10 cellular contexts compared by ENCODE assay signal in genomic region chrX:136030357-136031225, GRCh38. TPM values are rescaled to one million over a fixed set of nuclear protein-coding genes. Genes with fewer than 3 reads are reported as not detected.
DNase-seq lines count a peak whose midpoint lies in the region; ATAC-seq and TF ChIP-seq lines count a peak whose summit lies in the region.
"Had no signal": no experiment of that assay in that cellular context is flagged by ENCODE, and none has a peak within 500 bp of the region (broad histone marks: within the 10 kb centered on the region; RNA-seq: fewer than 3 reads in every experiment).

No MANE protein-coding gene starts in this region.

- DNase-seq in Caki2 (ENCODE audit: low read depth) (peak; percentile 61), astrocyte of the spinal cord (ENCODE audit: low read depth, low spot score) (peak; percentile 85), cardiac septum (ENCODE audit: low spot score) (peak; percentile 83), gastrocnemius medialis (peak; percentile 40 to 61), type B pancreatic cell (ENCODE audit: extremely low spot score, unreplicated experiment) (no peak), NCI-H128 (lab: John Stamatoyannopoulos, UW; ENCODE audit: unreplicated experiment) (no peak), H9 (no peak)

- H3K56ac ChIP-seq in H9 (ENCODE audit: insufficient read length, low read depth, low read length) = no peak overlapping the region

- H3K9me3 Mint-ChIP-seq in type B pancreatic cell (no peaks in the 10 kb centered on the region), H9 (peaks cover 49 to 57% of the 10 kb centered on the region in 2 experiments)

- H3K36me3 ChIP-seq in gastrocnemius medialis = no peaks in the 10 kb centered on the region
- H3K36me3 ChIP-seq: ovary had no signal

- no peak overlapping the region for H3T11ph ChIP-seq in H9 (ENCODE audit: low read length)

- H2BK20ac ChIP-seq in H9 (ENCODE audit: low read depth, low read length, poor library complexity, severe bottlenecking) = no peak overlapping the region

- no peak overlapping the region for H3K27ac Mint-ChIP-seq in type B pancreatic cell
- H3K27ac Mint-ChIP-seq in H9 = peak overlapping the region in 1 of 3 experiments; percentile 49; a peak in 1 of 7 replicates

- H3K18ac ChIP-seq in H9 (ENCODE audit: insufficient read length, low read depth, low read length) = no peak overlapping the region

- H2BK12ac ChIP-seq in H9 (ENCODE audit: insufficient read length, low read depth, low read length) = no peak overlapping the region

- no peak overlapping the region for H4K5ac ChIP-seq in H9 (ENCODE audit: insufficient read length, low read depth, low read length)

- no peak for TF ChIP-seq CTCF in astrocyte of the spinal cord (IDR thresholded peaks at IDR 0.05; ENCODE audit: low read depth, low read length)
- TF ChIP-seq CTCF in gastrocnemius medialis (IDR thresholded peaks at IDR 0.05 in 4 of 5, conservative IDR thresholded peaks at IDR 0.05 in 1 of 5) = no peak
- no peak for TF ChIP-seq CTCF in type B pancreatic cell (conservative IDR thresholded peaks at IDR 0.05)
- no peak for TF ChIP-seq CTCF in H9 (conservative IDR thresholded peaks at IDR 0.05)

- no peak overlapping the region for H4K8ac ChIP-seq in H9 (replicated peaks; ENCODE audit: insufficient read length, low read depth, low read length)

- no peak overlapping the region for H3K23ac ChIP-seq in H9 (ENCODE audit: insufficient read length, low read depth, low read length)

- in situ Hi-C loops in Caki2 (cut with HindIII; ENCODE audit: low pct_unique_long_range_greater_than_20kb, low sequenced_read_pairs) = no loop called here
- in situ Hi-C loops in astrocyte of the spinal cord (cut with HindIII; ENCODE audit: low sequenced_read_pairs) = no loop called here
- in situ Hi-C loops in gastrocnemius medialis (cut with MboI; ENCODE audit: low sequenced_read_pairs in 4 of 4) = loop anchor here (5.0 to 25.0 kb wide), 5 partner anchors 132 to 234 kb away; partner anchors contain the start of gene MAP7D3 (in 1 of the 4)

- peaks cover 4% of the 10 kb centered on the region for H3K36me3 Mint-ChIP-seq in type B pancreatic cell
- H3K36me3 Mint-ChIP-seq in H9 (ENCODE audit: insufficient read depth in 1 of 3, low read depth in 3 of 3) = peaks cover 0 to 19% (median 12%) of the 10 kb centered on the region in 3 experiments

- H3K4me3 ChIP-seq in astrocyte of the spinal cord (ENCODE audit: low read depth, low read length) (no peak overlapping the region), gastrocnemius medialis (no peak overlapping the region)
- H3K4me3 ChIP-seq: ovary had no signal

- H3K23me2 ChIP-seq in H9 (ENCODE audit: insufficient read length, low read depth, low read length, poor library complexity, severe bottlenecking) = no peaks in the 10 kb centered on the region

- no peaks in the 10 kb centered on the region for H3K9me3 ChIP-seq in gastrocnemius medialis
- peaks cover 19% of the 10 kb centered on the region for H3K9me3 ChIP-seq in H9 (ENCODE audit: control insufficient read depth, low read depth, low read length)
- H3K9me3 ChIP-seq: ovary had no signal

- peak overlapping the region; percentile 70 to 81 (median 78) for H3K27ac ChIP-seq in gastrocnemius medialis
- H3K27ac ChIP-seq in H9 (ENCODE audit: insufficient read length, low read depth, low read length) = no peak overlapping the region
- H3K27ac ChIP-seq: KMS-11, ovary had no signal

- no peaks in the 10 kb centered on the region for H3K27me3 Mint-ChIP-seq in type B pancreatic cell
- no peaks in the 10 kb centered on the region for H3K27me3 Mint-ChIP-seq in H9 (ENCODE audit: low read depth)

- TF ChIP-seq POLR2A in gastrocnemius medialis (IDR thresholded peaks at IDR 0.05) = peak; percentile 41 to 49

- H3K79me2 ChIP-seq in H9 (ENCODE audit: insufficient read depth, low read length) = no peaks in the 10 kb centered on the region

- H3K4me1 ChIP-seq in gastrocnemius medialis (peaks cover 9 to 19% of the 10 kb centered on the region in 2 donors), H9 (ENCODE audit: insufficient read depth, low read length) (no peaks in the 10 kb centered on the region)

- no peak overlapping the region for H3K4ac ChIP-seq in H9 (ENCODE audit: low read depth, low read length)

- no peak overlapping the region for H3K4me3 Mint-ChIP-seq in type B pancreatic cell
- H3K4me3 Mint-ChIP-seq in H9 = no peak overlapping the region

- no peaks in the 10 kb centered on the region for H3K4me1 Mint-ChIP-seq in type B pancreatic cell (ENCODE audit: unreplicated experiment)
- H3K4me1 Mint-ChIP-seq in H9 = no peaks in the 10 kb centered on the region

- H3K14ac ChIP-seq in H9 (ENCODE audit: insufficient read depth, low read length) = no peak overlapping the region

- no peak overlapping the region for H3K4me2 ChIP-seq in H9 (ENCODE audit: insufficient read depth, insufficient read length, low read length)
- H3K4me2 ChIP-seq: KMS-11 had no signal

- intact Hi-C loops in cardiac septum (cut with DNase I) (loop anchor here (2.0 to 5.0 kb wide), 2 partner anchors 94 to 547 kb away; no protein-coding TSS in a partner anchor), gastrocnemius medialis (cut with DNase I; ENCODE audit: low total_unique reads) (loop anchor here (2.0 kb wide), 1 partner anchor 24 kb away; no protein-coding TSS in a partner anchor)

- no peak overlapping the region for H2AK5ac ChIP-seq in H9 (ENCODE audit: insufficient read length, low read length)

- H2BK15ac ChIP-seq in H9 (ENCODE audit: low read depth, low read length) = no peak overlapping the region

- H4K91ac ChIP-seq in H9 (ENCODE audit: insufficient read length, low read depth, low read length) = no peak overlapping the region

- ATAC-seq in gastrocnemius medialis = peak; percentile 92 to 93
- no peak for ATAC-seq in HG02981 (IDR thresholded peaks at IDR 0.05; ENCODE audit: unreplicated experiment)

- no peak overlapping the region for H2BK120ac ChIP-seq in H9 (ENCODE audit: low read depth, low read length, poor library complexity, severe bottlenecking)

- no peaks in the 10 kb centered on the region for H4K20me1 ChIP-seq in H9 (ENCODE audit: control insufficient read depth, insufficient read depth, insufficient read length)

- H2BK5ac ChIP-seq in H9 (ENCODE audit: insufficient read length, low read length) = no peak overlapping the region

- no peak overlapping the region for H3K9ac ChIP-seq in H9 (ENCODE audit: extremely low read depth, insufficient read length, low read length)
- H3K9ac ChIP-seq: KMS-11 had no signal

- no peaks in the 10 kb centered on the region for H3K79me1 ChIP-seq in H9 (ENCODE audit: insufficient read depth, low read depth, low read length, poor library complexity, severe bottlenecking)

- WGBS in H9 (ENCODE audit: extremely low coverage, insufficient read length, low lambda C conversion rate) = no CpG with 5 or more reads among the region's 9 CpGs

- H3K27me3 ChIP-seq in gastrocnemius medialis = no peaks in the 10 kb centered on the region
- no peaks in the 10 kb centered on the region for H3K27me3 ChIP-seq in H9 (ENCODE audit: insufficient read depth, low read length)
- H3K27me3 ChIP-seq: ovary had no signal

- H2AFZ ChIP-seq in H9 (ENCODE audit: low read length) = no peak overlapping the region

RNA-seq across cellular contexts. Expression of gene SLC9A6, which starts 45.4 kb away (rescaled TPM):
- 3.0 and 7.1 TPM in 2 replicates for total RNA-seq in Caki2 (2014; rRNA removed; shearing (Covaris generic); ENCODE audit: low replicate concordance)
- total RNA-seq in cardiac septum = 12.5 TPM
- total RNA-seq in gastrocnemius medialis = 10 to 100 TPM; 13.3 to 18.7 (median 15.2) TPM
- total RNA-seq in type B pancreatic cell (ENCODE audit: low replicate concordance) = 10.7 and 15.8 TPM in 2 replicates
- 12.3 and 12.8 TPM in 2 replicates for total RNA-seq in H9 (2021)

RNA-seq across cellular contexts. Expression of gene MMGT1, which starts 56.8 kb away (rescaled TPM):
- 13.9 and 17.2 TPM in 2 replicates for total RNA-seq in Caki2 (2014; rRNA removed; shearing (Covaris generic); ENCODE audit: low replicate concordance)
- 29.5 TPM for total RNA-seq in cardiac septum
- 10 to 100 TPM; 20.6 to 29.2 (median 23.5) TPM for total RNA-seq in gastrocnemius medialis
- 18.3 and 19.3 TPM in 2 replicates for total RNA-seq in type B pancreatic cell (ENCODE audit: low replicate concordance)
- total RNA-seq in H9 (2021) = 22.5 and 22.6 TPM in 2 replicates

Comparison
In these comparisons a context has a peak if more than half of its experiments do, and no peak if none do; other contexts are left out.
1. DNase-seq: peak in Caki2 (single experiment), astrocyte of the spinal cord (single experiment), cardiac septum (single experiment) and gastrocnemius medialis (2 of 2); none in type B pancreatic cell (single experiment), NCI-H128 (single experiment) and H9 (single experiment).
2. in situ Hi-C loops: an anchor here in gastrocnemius medialis (5.0 to 25.0 kb wide); none called in Caki2 and astrocyte of the spinal cord.